ENCODE assay signal across 21 cellular contexts in genomic region chr2:213167559-213167958, GRCh38.
"Had no signal": no experiment of that assay in that cellular context is flagged by ENCODE, and none has a peak within 500 bp of the region (broad histone marks: within the 10 kb centered on the region; RNA-seq: fewer than 3 reads in every experiment).

No MANE protein-coding gene starts in this region.

- ATAC-seq: activated T-cell treated with anti-CD3 and anti-CD28 coated beads, Interleukin-2, amount 50 U/mL, for 4 hours; effector memory CD8-positive, alpha-beta T cell; heart left ventricle had no signal

- DNase-seq: activated CD4-positive, alpha-beta T cell treated with anti-CD3 and anti-CD28 coated beads for 4 hours; activated CD4-positive, alpha-beta T cell treated with anti-CD3 and anti-CD28 coated beads, Interleukin-2, amount 50 U/mL, for 48 hours; activated CD4-positive, CD25-positive, alpha-beta regulatory T cell; activated CD8-positive, alpha-beta memory T cell treated with anti-CD3 and anti-CD28 coated beads, Interleukin-2, amount 50 U/mL, for 48 hours; activated naive CD4-positive, alpha-beta T cell; activated T-cell treated with anti-CD3 and anti-CD28 coated beads, Interleukin-2, amount 50 U/mL, for 4 hours; adrenal gland; central memory CD4-positive, alpha-beta T cell; effector memory CD8-positive, alpha-beta T cell; heart left ventricle; mesenchymal stem cell; nephron progenitor cell; stimulated activated CD4-positive, alpha-beta T cell treated with anti-CD3 and anti-CD28 coated beads, Interleukin-12 subunit alpha, Interleukin-12 subunit beta, amount 100 ng/mL, for 4 hours; stimulated activated CD4-positive, alpha-beta T cell treated with anti-CD3 and anti-CD28 coated beads, Interleukin-4, amount 100 ng/mL, for 4 hours; substantia nigra; T1000; tibial artery had no signal

- H3K4me1 ChIP-seq: adrenal gland, heart left ventricle had no signal

- H3K27ac ChIP-seq: adrenal gland, ascending aorta, esophagus muscularis mucosa, heart left ventricle, tibial artery had no signal

- H3K9me3 ChIP-seq: adrenal gland, ascending aorta, esophagus muscularis mucosa, heart left ventricle, tibial artery had no signal

- H3K27me3 ChIP-seq: adrenal gland, ascending aorta, esophagus muscularis mucosa, heart left ventricle, tibial artery had no signal

- H3K36me3 ChIP-seq: adrenal gland, ascending aorta, esophagus muscularis mucosa, heart left ventricle, tibial artery had no signal

- FAIRE-seq: endothelial cell of umbilical vein, islet of Langerhans had no signal

- H3K4me3 ChIP-seq: adrenal gland, ascending aorta, esophagus muscularis mucosa, heart left ventricle, tibial artery had no signal
